ENCODE assay signal across 9 cellular contexts in the genomic region with DNA sequence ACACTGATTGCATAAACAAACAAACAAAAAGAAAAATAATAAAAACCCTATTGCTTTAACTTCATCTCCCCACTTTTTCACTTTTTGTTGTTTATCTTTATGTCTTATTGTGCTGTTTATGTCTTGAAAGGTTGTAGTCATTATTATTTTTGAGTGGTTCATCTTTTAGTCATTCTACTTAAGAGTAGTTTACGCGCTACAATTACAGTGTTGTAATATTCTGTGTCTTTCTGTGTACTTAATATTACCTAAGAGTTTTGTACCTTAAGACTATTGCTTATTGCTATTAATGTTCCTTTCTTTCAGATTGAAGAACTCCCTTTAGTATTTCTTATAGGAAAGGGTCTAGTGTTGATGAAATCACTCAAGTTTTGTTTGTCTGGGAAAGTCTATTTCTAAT. TPM values are rescaled to one million over a fixed set of nuclear protein-coding genes. Genes with fewer than 3 reads are reported as not detected.
"Had no signal": no experiment of that assay in that cellular context is flagged by ENCODE, and none has a peak within 500 bp of the region (broad histone marks: within the 10 kb centered on the region; RNA-seq: fewer than 3 reads in every experiment).

No MANE protein-coding gene starts in this region.

- H2AFZ ChIP-seq: GM23338 had no signal

- FAIRE-seq: H1, H54, HTR-8/SVneo, K562 had no signal

- ATAC-seq: GM23338, K562 had no signal

- H3K27ac Mint-ChIP-seq: GM23338 had no signal

- DNase-seq: IMR-90, KG1 had no signal

- H3K36me3 ChIP-seq: HAP-1 had no signal

- H3K4me3 ChIP-seq: GM23338, HAP-1, K562 had no signal

- H3K4me2 ChIP-seq: GM23338 had no signal

- H3K4me1 ChIP-seq: HAP-1 had no signal

- H3K4me3 Mint-ChIP-seq: GM23338 had no signal

- H3K9me3 Mint-ChIP-seq: GM23338 had no signal

- H3K9me3 ChIP-seq: HAP-1 had no signal

RNA-seq across cellular contexts. Expression of a gene that starts 28.1 kb away (rescaled TPM):
- total RNA-seq: HT-29, K562 had no signal
- polyA plus RNA-seq: IMR-90, K562 had no signal
